Comparison of ENCODE assay signal across 8 cellular contexts in genomic region chr1:67791686-67792475, GRCh38. TPM values are rescaled to one million over a fixed set of nuclear protein-coding genes. Genes with fewer than 3 reads are reported as not detected.
DNase-seq lines count a peak whose midpoint lies in the region; ATAC-seq and TF ChIP-seq lines count a peak whose summit lies in the region.

No MANE protein-coding gene starts in this region.

- ATAC-seq in mucosa of descending colon (peak; percentile 43), GM21786 (IDR thresholded peaks at IDR 0.05; ENCODE audit: unreplicated experiment) (no peak)
- no peak for ATAC-seq in activated T-cell treated with anti-CD3 and anti-CD28 coated beads, Interleukin-2, amount 50 U/mL, for 4 hours

- H3K4me1 Mint-ChIP-seq in activated T-cell treated with anti-CD3 and anti-CD28 coated beads, Interleukin-2, amount 50 U/mL, for 4 hours (ENCODE audit: low read depth): no peaks in the 10 kb centered on the region

- H3K4me1 ChIP-seq in mucosa of descending colon (ENCODE audit: low read depth): no peaks in the 10 kb centered on the region

- peak; percentile 86 for DNase-seq in A172 (ENCODE audit: low spot score)
- DNase-seq in M059J (ENCODE audit: low read depth): peak; percentile 97
- DNase-seq in dermis blood vessel endothelial cell: peak; percentile 83
- no peak for DNase-seq in mucosa of descending colon
- no peak for DNase-seq in activated CD4-positive, alpha-beta T cell treated with anti-CD3 and anti-CD28 coated beads for 48 hours
- DNase-seq in activated T-cell treated with anti-CD3 and anti-CD28 coated beads, Interleukin-2, amount 50 U/mL, for 4 hours: no peak
- no peak for DNase-seq in SHP77 (lab: John Stamatoyannopoulos, UW)

- H3K36me3 Mint-ChIP-seq in activated T-cell treated with anti-CD3 and anti-CD28 coated beads, Interleukin-2, amount 50 U/mL, for 4 hours (ENCODE audit: insufficient read depth): no peaks in the 10 kb centered on the region

- H3K4me3 ChIP-seq in mucosa of descending colon: no peak overlapping the region

- TF ChIP-seq CTCF in mucosa of descending colon (IDR thresholded peaks at IDR 0.05): no peak

- H3K4me3 Mint-ChIP-seq in activated T-cell treated with anti-CD3 and anti-CD28 coated beads, Interleukin-2, amount 50 U/mL, for 4 hours: no peak overlapping the region

- intact Hi-C loops in mucosa of descending colon (cut with DNase I, micrococcal nuclease): no loop called here

- no peaks in the 10 kb centered on the region for H3K9me3 Mint-ChIP-seq in activated T-cell treated with anti-CD3 and anti-CD28 coated beads, Interleukin-2, amount 50 U/mL, for 4 hours

- no peaks in the 10 kb centered on the region for H3K36me3 ChIP-seq in mucosa of descending colon (ENCODE audit: low read depth)

- H3K27me3 Mint-ChIP-seq in activated T-cell treated with anti-CD3 and anti-CD28 coated beads, Interleukin-2, amount 50 U/mL, for 4 hours (ENCODE audit: low read depth): peaks cover 14% of the 10 kb centered on the region

- H3K9me3 ChIP-seq in mucosa of descending colon: no peaks in the 10 kb centered on the region

RNA-seq across cellular contexts. Expression of gene GNG12, which starts 41.4 kb away (rescaled TPM):
- total RNA-seq in A172 (2014; rRNA removed; shearing (Covaris generic)): 189 and 195 TPM in 2 replicates
- total RNA-seq in M059J (2014; rRNA removed; shearing (Covaris generic)): 163 and 211 TPM in 2 replicates
- total RNA-seq in dermis blood vessel endothelial cell: 182 and 256 TPM in 2 replicates
- 100 to 1,000 TPM in 2 of 3 donors, 10 to 100 TPM in 1; 85.0 to 191 (median 158) TPM for total RNA-seq in mucosa of descending colon
- under 1 TPM; 0.16 to 0.30 (median 0.18) TPM for total RNA-seq in activated T-cell treated with anti-CD3 and anti-CD28 coated beads, Interleukin-2, amount 50 U/mL, for 4 hours

Comparison
In these comparisons a context has a peak if more than half of its experiments do, and no peak if none do; other contexts are left out.
1. DNase-seq: peak in A172 (single experiment), M059J (single experiment) and dermis blood vessel endothelial cell (single experiment); none in mucosa of descending colon (0 of 3), activated CD4-positive, alpha-beta T cell treated with anti-CD3 and anti-CD28 coated beads for 48 hours (single experiment), activated T-cell treated with anti-CD3 and anti-CD28 coated beads, Interleukin-2, amount 50 U/mL, for 4 hours (single experiment) and SHP77 (0 of 2).
2. RNA of gene GNG12, which starts 41.4 kb away (total RNA-seq): 163 to 211 TPM in M059J, 189 to 195 TPM in A172, 182 to 256 TPM in dermis blood vessel endothelial cell and 85.0 to 191 TPM in mucosa of descending colon; 0.16 to 0.30 TPM in activated T-cell treated with anti-CD3 and anti-CD28 coated beads, Interleukin-2, amount 50 U/mL, for 4 hours; every median in the first group is over 10 times any median in the second.